Comparison of ENCODE assay signal across 11 cellular contexts in genomic region chr21:28671549-28672195, GRCh38.
"Had no signal": no experiment of that assay in that cellular context is flagged by ENCODE, and none has a peak within 500 bp of the region (broad histone marks: within the 10 kb centered on the region; RNA-seq: fewer than 3 reads in every experiment).

No MANE protein-coding gene starts in this region.

- H3K4me1 ChIP-seq: psoas muscle, stomach had no signal

- H3K27me3 ChIP-seq: stomach had no signal

- H3K4me3 ChIP-seq: coronary artery, psoas muscle, stomach had no signal

- DNase-seq: activated B cell treated with CpG ODN at 0.5 μM for 24 hours; activated CD4-positive, alpha-beta T cell treated with anti-CD3 and anti-CD28 coated beads, Interleukin-2, amount 10 ng/mL, durations not matched to agents 24 days and 14 days; activated naive CD4-positive, alpha-beta T cell treated with Interleukin-2 at 50 U/mL for 16 hours; effector CD8-positive, alpha-beta T cell; left cardiac atrium; psoas muscle; stimulated activated CD4-positive, alpha-beta T cell treated with anti-CD3 and anti-CD28 coated beads, Interleukin-15, amount 100 ng/mL, for 24 hours; stimulated activated CD4-positive, alpha-beta T cell treated with anti-CD3 and anti-CD28 coated beads, Interleukin-4, amount 100 ng/mL, for 24 hours; stomach; T-helper 2 cell had no signal

- H3K36me3 ChIP-seq: stomach had no signal

- H3K27ac ChIP-seq: coronary artery, psoas muscle, stomach had no signal
